8 cellular contexts compared by ENCODE assay signal in the genomic region with DNA sequence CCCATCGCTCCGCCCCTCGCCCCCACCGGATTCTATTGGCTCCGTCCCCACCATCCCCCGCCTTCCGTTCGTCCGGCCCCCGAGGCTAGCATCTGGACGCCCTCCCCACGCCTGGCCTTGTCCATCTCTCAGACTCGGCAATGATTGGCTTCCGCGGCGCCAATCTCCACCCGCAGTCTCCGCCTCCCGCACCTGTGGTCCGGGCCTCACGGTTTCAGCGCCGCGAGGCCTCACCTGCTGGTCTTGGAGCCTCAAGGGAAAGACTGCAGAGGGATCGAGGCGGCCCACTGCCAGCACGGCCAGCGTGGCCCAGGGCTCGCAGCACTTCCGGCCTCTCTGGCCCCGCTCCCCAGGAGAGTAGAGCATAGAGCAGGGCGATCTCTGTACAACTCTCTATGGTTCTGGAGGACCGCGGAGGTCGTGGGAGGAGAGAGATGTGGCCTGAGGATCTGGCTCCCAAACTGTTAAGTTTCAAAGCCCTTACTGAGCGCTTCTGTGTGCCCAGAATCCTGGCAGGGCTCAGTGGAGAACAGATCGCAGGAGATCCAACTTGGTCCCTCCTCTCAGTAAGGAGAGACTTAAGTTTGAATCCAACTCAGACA. TPM values are rescaled to one million over a fixed set of nuclear protein-coding genes. Genes with fewer than 3 reads are reported as not detected.
DNase-seq lines count a peak whose midpoint lies in the region; ATAC-seq and TF ChIP-seq lines count a peak whose summit lies in the region.

A gene (minus strand): TSS at position 329 of the 602 bp plus-strand sequence. CDS start 543 bp downstream, outside the sequence.

- peak; percentile 97 for DNase-seq in A673 (ENCODE audit: low spot score)
- peak; percentile 91 for DNase-seq in NCI-H2029 treated with DMSO at 0.1 percent for 48 hours (lab: John Stamatoyannopoulos, UW)
- DNase-seq in T1000 (lab: John Stamatoyannopoulos, UW): peak; percentile 91
- DNase-seq in mammary epithelial cell: peak; percentile 99
- DNase-seq in inferior parietal cortex (ENCODE audit: extremely low spot score): peak; percentile 84
- peak; percentile 89 for DNase-seq in smooth muscle cell of the brain vasculature (ENCODE audit: low read depth, low spot score)

- peaks cover 42% of the 10 kb centered on the region for H3K79me2 ChIP-seq in mammary epithelial cell (ENCODE audit: insufficient read depth, low read length)

- H3K9me3 ChIP-seq in A673 (ENCODE audit: low read depth, low read length, poor library complexity, severe bottlenecking): no peaks in the 10 kb centered on the region
- no peaks in the 10 kb centered on the region for H3K9me3 ChIP-seq in mammary epithelial cell (replicated peaks; ENCODE audit: insufficient read depth, low read length)

- peak within 1 kb of the TSS; percentile 63 for H3K4me3 ChIP-seq in A673 (ENCODE audit: low read depth, low read length, poor library complexity, severe bottlenecking)
- H3K4me3 ChIP-seq in mammary epithelial cell (replicated peaks in 1 of 3; ENCODE audit: insufficient read depth in 1 of 3, low read depth in 2 of 3, low read length in 3 of 3): peak within 1 kb of the TSS; percentile 50 to 95 (median 66)

- POLR2A ChIA-PET in A673 (lab: Charles Lee; ENCODE audit: low non-redundant PET): interaction anchor here (0.5 to 0.6 kb wide), 2 partner anchors 56 to 1777 kb away, joined by 5 to 6 read pairs; no protein-coding TSS in a partner anchor

- BruUV-seq in A673 (replicated peaks; lab: Mats Ljungman, UMichigan) (no TSS peak), mammary epithelial cell (replicated peaks; lab: Mats Ljungman, UMichigan) (TSS peak; percentile 82)

- peak within 1 kb of the TSS; percentile 20 for H2AFZ ChIP-seq in mammary epithelial cell (ENCODE audit: low read depth, low read length)

- in situ Hi-C loops in mammary epithelial cell (cut with MboI; ENCODE audit: low sequenced_read_pairs in 2 of 2): loop anchor here in 1 of 2 donors (10.0 kb wide), 1 partner anchor 51 kb away; no protein-coding TSS in a partner anchor

- H3K4me1 ChIP-seq in A673 (ENCODE audit: insufficient read depth, low read length, poor library complexity, severe bottlenecking) (peaks cover 16% of the 10 kb centered on the region), mammary epithelial cell (ENCODE audit: insufficient read depth, low read length) (peaks cover 45% of the 10 kb centered on the region)

- H3K4me2 ChIP-seq in mammary epithelial cell (ENCODE audit: insufficient read depth, low read depth, low read length): peak within 1 kb of the TSS; percentile 95

- H3K9ac ChIP-seq in mammary epithelial cell (ENCODE audit: insufficient read depth, low read length): peak within 1 kb of the TSS; percentile 98

- H3K36me3 ChIP-seq in A673 (ENCODE audit: insufficient read depth, low read length, poor library complexity, severe bottlenecking): peaks cover 22% of the 10 kb centered on the region
- H3K36me3 ChIP-seq in mammary epithelial cell (ENCODE audit: insufficient read depth, low read length): peaks cover 14% of the 10 kb centered on the region

- no peaks in the 10 kb centered on the region for H3K27me3 ChIP-seq in A673 (replicated peaks; ENCODE audit: insufficient read depth, low read depth, low read length, poor library complexity)
- no peaks in the 10 kb centered on the region for H3K27me3 ChIP-seq in mammary epithelial cell (ENCODE audit: insufficient read depth, low read length)

- CTCF ChIA-PET in A673 (lab: Charles Lee): interaction anchor here (0.5 to 1.0 kb wide), 3 partner anchors 16 to 261 kb away, joined by 3 to 4 read pairs (median 3); no protein-coding TSS in a partner anchor
- CTCF ChIA-PET in mammary epithelial cell (lab: Charles Lee; ENCODE audit: low non-redundant PET): interaction anchor here (0.6 to 0.8 kb wide), 3 partner anchors 16 to 75 kb away, joined by 3 to 4 read pairs (median 3); a partner anchor contains a TSS

- no peaks in the 10 kb centered on the region for H4K20me1 ChIP-seq in mammary epithelial cell (ENCODE audit: insufficient read depth, low read length)

- H3K27ac ChIP-seq in A673 (ENCODE audit: low read depth, low read length, poor library complexity, severe bottlenecking): peak within 1 kb of the TSS; percentile 89
- peak within 1 kb of the TSS; percentile 100 for H3K27ac ChIP-seq in mammary epithelial cell (ENCODE audit: insufficient read depth, low read depth, low read length)

- intact Hi-C loops in A673 (cut with micrococcal nuclease; ENCODE audit: unreplicated experiment) (no loop called here), mammary epithelial cell (cut with micrococcal nuclease) (loop anchor here (1.0 to 5.0 kb wide), 5 partner anchors 15 to 269 kb away; a partner anchor contains a TSS)

- dilution Hi-C loops in mammary epithelial cell (cut with HindIII; ENCODE audit: low sequenced_read_pairs): no loop called here

- ATAC-seq in GM18517 (IDR thresholded peaks at IDR 0.05; ENCODE audit: unreplicated experiment) (peak; percentile 58), HG03025 (IDR thresholded peaks at IDR 0.05; ENCODE audit: low FRiP score, unreplicated experiment) (peak; percentile 65)

- TF ChIP-seq CTCF in A673 (conservative IDR thresholded peaks at IDR 0.05; ENCODE audit: low read depth, low read length) (no peak), mammary epithelial cell (conservative IDR thresholded peaks at IDR 0.05 in 1 of 2, IDR thresholded peaks at IDR 0.05 in 1 of 2; ENCODE audit: extremely low read depth in 1 of 2, insufficient read depth in 1 of 2, low read depth in 1 of 2, low read length in 2 of 2) (no peak)

- WGBS in mammary epithelial cell (ENCODE audit: low coverage, missing lambda C conversion rate): under 1% methylated on average over 14 of the region's 37 CpGs

RNA-seq across cellular contexts. Expression of the gene that starts here (rescaled TPM):
- total RNA-seq in A673 (2021) (158 and 165 TPM in 2 replicates), mammary epithelial cell (100 to 1,000 TPM in 1 of 2 donors, 10 to 100 TPM in 1; 81.9 to 316 TPM)
- 224 TPM for polyA plus RNA-seq in mammary epithelial cell
- 242 TPM for polyA minus RNA-seq in mammary epithelial cell

Comparison
In these comparisons a context has a peak if more than half of its experiments do, and no peak if none do; other contexts are left out.
1. Peak in every context shown above with its lines: DNase-seq, ATAC-seq, H3K4me3 ChIP-seq and H3K27ac ChIP-seq.